In genomic region chr17:42760652-42761581, GRCh38 we compare ENCODE assay signal across 8 cellular contexts. TPM values are rescaled to one million over a fixed set of nuclear protein-coding genes. Genes with fewer than 3 reads are reported as not detected.
DNase-seq lines count a peak whose midpoint lies in the region; ATAC-seq, FAIRE-seq and TF ChIP-seq lines count a peak whose summit lies in the region.

TSS of gene RAMP2 (plus strand) at chr17:42761227. CDS start at chr17:42761262, 35 bp downstream.

- peaks cover 7% of the 10 kb centered on the region for H3K4me1 ChIP-seq in CD4-positive, alpha-beta memory T cell (ENCODE audit: insufficient read depth, low read length)
- peaks cover 0 to 9% of the 10 kb centered on the region in 2 donors for H3K4me1 ChIP-seq in kidney (ENCODE audit: control insufficient read depth in 1 of 2, insufficient read depth in 1 of 2, low read depth in 1 of 2, low read length in 2 of 2)

- H3K9me3 ChIP-seq in CD4-positive, alpha-beta memory T cell (ENCODE audit: control insufficient read depth in 1 of 2, low read length in 2 of 2), result no peaks in the 10 kb centered on the region
- H3K9me3 ChIP-seq in kidney (ENCODE audit: control insufficient read depth in 1 of 2, low read length in 2 of 2), result no peaks in the 10 kb centered on the region

- H3K27ac Mint-ChIP-seq in CD4-positive, alpha-beta memory T cell, result peak within 1 kb of the TSS in 2 of 7 donors; percentile 36 to 46
- H3K27ac Mint-ChIP-seq in IgD-negative memory B cell (peak within 1 kb of the TSS in 1 of 3 donors; percentile 71), brain (peak within 1 kb of the TSS in 4 of 5 experiments; percentile 32 to 72 (median 48))

- no peaks in the 10 kb centered on the region for H3K36me3 Mint-ChIP-seq in CD4-positive, alpha-beta memory T cell
- H3K36me3 Mint-ChIP-seq in IgD-negative memory B cell (peaks cover 1% of the 10 kb centered on the region), brain (no peaks in the 10 kb centered on the region)

- H3K4me3 Mint-ChIP-seq in CD4-positive, alpha-beta memory T cell, result peak within 1 kb of the TSS; percentile 4 to 75 (median 48)
- H3K4me3 Mint-ChIP-seq in IgD-negative memory B cell (peak within 1 kb of the TSS; percentile 52 to 83 (median 75)), brain (peak within 1 kb of the TSS; percentile 79 to 82 (median 80))

- no peak for FAIRE-seq in kidney (lab: Jason Lieb, UNC)

- H3K9me3 Mint-ChIP-seq in CD4-positive, alpha-beta memory T cell, result no peaks in the 10 kb centered on the region
- H3K9me3 Mint-ChIP-seq in IgD-negative memory B cell (no peaks in the 10 kb centered on the region), brain (peaks cover 0 to 2% (median 0%) of the 10 kb centered on the region in 5 experiments)

- TF ChIP-seq CTCF in brain (conservative IDR thresholded peaks at IDR 0.05) (no peak), kidney (IDR thresholded peaks at IDR 0.05; ENCODE audit: borderline replicate concordance, extremely low read depth, insufficient read depth) (no peak)

- H3K27me3 ChIP-seq in CD4-positive, alpha-beta memory T cell (ENCODE audit: insufficient read depth, low read length), result peaks cover 34% of the 10 kb centered on the region

- H3K36me3 ChIP-seq in CD4-positive, alpha-beta memory T cell (ENCODE audit: insufficient read depth, low read length), result no peaks in the 10 kb centered on the region
- H3K36me3 ChIP-seq in kidney (ENCODE audit: control insufficient read depth in 1 of 2, insufficient read depth in 2 of 2, low read length in 2 of 2), result no peaks in the 10 kb centered on the region

- H3K27ac ChIP-seq in CD4-positive, alpha-beta memory T cell (ENCODE audit: low read depth, low read length), result no peak within 1 kb of the TSS
- peak within 1 kb of the TSS; percentile 51 to 67 for H3K27ac ChIP-seq in kidney (ENCODE audit: low read depth in 2 of 2, low read length in 2 of 2)

- H3K4me3 ChIP-seq in CD4-positive, alpha-beta memory T cell (ENCODE audit: low read length in 2 of 2), result no peak within 1 kb of the TSS
- H3K4me3 ChIP-seq in kidney (ENCODE audit: low read length in 2 of 2), result peak within 1 kb of the TSS; percentile 36

- peaks cover 2 to 10% (median 4%) of the 10 kb centered on the region in 4 donors for H3K4me1 Mint-ChIP-seq in CD4-positive, alpha-beta memory T cell
- H3K4me1 Mint-ChIP-seq in IgD-negative memory B cell, result peaks cover 8 to 10% (median 10%) of the 10 kb centered on the region in 3 donors
- H3K4me1 Mint-ChIP-seq in brain, result peaks cover 33% of the 10 kb centered on the region

- CTCF ChIA-PET in CD4-positive, alpha-beta memory T cell (lab: Charles Lee; ENCODE audit: partially characterized antibody), result interaction anchor here (0.6 to 3.6 kb wide), 7 partner anchors 11 to 183 kb away, joined by 3 to 35 read pairs (median 4); partner anchors contain the start of genes BECN1 and PSMC3IP

- ATAC-seq in stimulated activated naive CD8-positive, alpha-beta T cell treated with anti-CD3 and anti-CD28 coated beads, Interleukin-15, Interleukin-2, amounts not matched to agents 100 U/mL and 50 U/mL, for 24 hours, result peak; percentile 33
- no peak for ATAC-seq in GM18868 (IDR thresholded peaks at IDR 0.05; ENCODE audit: unreplicated experiment)
- no peak for ATAC-seq in GM18870 (IDR thresholded peaks at IDR 0.05; ENCODE audit: unreplicated experiment)
- no peak for ATAC-seq in HG03139 (IDR thresholded peaks at IDR 0.05; ENCODE audit: unreplicated experiment)

- intact Hi-C loops in CD4-positive, alpha-beta memory T cell (cut with micrococcal nuclease), result no loop called here
- intact Hi-C loops in kidney (cut with DNase I), result no loop called here

- peak within 1 kb of the TSS; percentile 32 to 46 for H3K9ac ChIP-seq in kidney (ENCODE audit: low read length in 2 of 2)

- peaks cover 35 to 52% of the 10 kb centered on the region in 2 donors for H3K27me3 Mint-ChIP-seq in CD4-positive, alpha-beta memory T cell
- peaks cover 41% of the 10 kb centered on the region for H3K27me3 Mint-ChIP-seq in IgD-negative memory B cell
- H3K27me3 Mint-ChIP-seq in brain, result peaks cover 42% of the 10 kb centered on the region

- POLR2A ChIA-PET in CD4-positive, alpha-beta memory T cell (lab: Charles Lee; ENCODE audit: partially characterized antibody), result interaction anchor here (3.1 kb wide), 1 partner anchor 13 kb away, joined by 13 read pairs; the partner anchor contains the start of gene VPS25

- DNase-seq in CD4-positive, alpha-beta memory T cell, result no peak
- DNase-seq in kidney, result peak; percentile 81
- no peak for DNase-seq in stimulated activated naive CD8-positive, alpha-beta T cell treated with anti-CD3 and anti-CD28 coated beads, Interleukin-15, Interleukin-2, amounts not matched to agents 100 U/mL and 50 U/mL, for 24 hours

RNA-seq across cellular contexts. Expression of gene RAMP2, which starts in this region (rescaled TPM):
- not detected for total RNA-seq in CD4-positive, alpha-beta memory T cell
- polyA plus RNA-seq in CD4-positive, alpha-beta memory T cell, result not detected
- polyA plus RNA-seq in IgD-negative memory B cell (not detected), brain (ENCODE audit: insufficient read depth, low read depth, low replicate concordance) (64.8 TPM), kidney (ENCODE audit: insufficient read depth, low read depth, low replicate concordance) (134 TPM)
- total RNA-seq in kidney, result 55.7 TPM

Comparison
In these comparisons a context has a peak if more than half of its experiments do, and no peak if none do; other contexts are left out.
1. RNA of gene RAMP2 (total RNA-seq): 55.7 TPM in kidney (single experiment); not detected in CD4-positive, alpha-beta memory T cell; every median in the first group is over 10 times any median in the second.
2. RNA of gene RAMP2 (polyA plus RNA-seq): 134 TPM in kidney (single experiment) and 64.8 TPM in brain (single experiment); not detected in IgD-negative memory B cell (single experiment) and not detected in CD4-positive, alpha-beta memory T cell; every median in the first group is over 10 times any median in the second.
3. H3K4me3 ChIP-seq: peak in kidney (2 of 2); none in CD4-positive, alpha-beta memory T cell (0 of 2).
4. Peak in every context shown above with its lines, with median percentiles within 50 percentile points of each other: H3K4me3 Mint-ChIP-seq.